In genomic region chr10:100167521-100168312, GRCh38 we compare ENCODE assay signal across 11 cellular contexts. TPM values are rescaled to one million over a fixed set of nuclear protein-coding genes. Genes with fewer than 3 reads are reported as not detected.
A peak's percentile ranks its signal among the peaks of the same experiment; 100 is the strongest.
DNase-seq lines count a peak whose midpoint lies in the region; ATAC-seq and TF ChIP-seq lines count a peak whose summit lies in the region.
"Had no signal": no experiment of that assay in that cellular context is flagged by ENCODE, and none has a peak within 500 bp of the region (broad histone marks: within the 10 kb centered on the region; RNA-seq: fewer than 3 reads in every experiment).

No MANE protein-coding gene starts in this region.

- H3K36me3 ChIP-seq in adipocyte (ENCODE audit: control insufficient read depth, insufficient read depth, low read length, severe bottlenecking): peaks cover 13% of the 10 kb centered on the region
- H3K36me3 ChIP-seq in mucosa of descending colon (ENCODE audit: low read depth): no peaks in the 10 kb centered on the region

- H3K4me3 ChIP-seq in right cardiac atrium (ENCODE audit: low read length): peak overlapping the region; percentile 25
- H3K4me3 ChIP-seq in adipocyte (ENCODE audit: low read length): no peak overlapping the region
- no peak overlapping the region for H3K4me3 ChIP-seq in mucosa of descending colon
- H3K4me3 ChIP-seq: lung had no signal

- DNase-seq in right cardiac atrium: no peak
- no peak for DNase-seq in cardiac septum (ENCODE audit: low spot score)
- DNase-seq in adipocyte (ENCODE audit: low read depth): no peak
- DNase-seq in mucosa of descending colon: no peak
- DNase-seq in stimulated activated CD4-positive, alpha-beta T cell treated with anti-CD3 and anti-CD28 coated beads, Interleukin-1b, Interleukin-23, amount 100 ng/mL, for 48 hours: no peak
- DNase-seq in inferior parietal cortex (ENCODE audit: extremely low spot score): no peak
- DNase-seq: NCI-H1694 had no signal

- H3K27ac ChIP-seq in right cardiac atrium (ENCODE audit: low read length): no peak overlapping the region

- peak overlapping the region; percentile 32 for H3K9ac ChIP-seq in adipocyte (ENCODE audit: low read length)

- H3K9me3 ChIP-seq in right cardiac atrium (ENCODE audit: control insufficient read depth, low read length): no peaks in the 10 kb centered on the region
- peaks cover 6% of the 10 kb centered on the region for H3K9me3 ChIP-seq in adipocyte (ENCODE audit: control insufficient read depth, low read length)
- H3K9me3 ChIP-seq in mucosa of descending colon: no peaks in the 10 kb centered on the region

- H3K4me1 ChIP-seq in right cardiac atrium (ENCODE audit: control insufficient read depth, insufficient read depth, low read length): no peaks in the 10 kb centered on the region
- peaks cover 21% of the 10 kb centered on the region for H3K4me1 ChIP-seq in adipocyte (ENCODE audit: control insufficient read depth, insufficient read depth, low read length)
- peaks cover 8% of the 10 kb centered on the region for H3K4me1 ChIP-seq in mucosa of descending colon (ENCODE audit: low read depth)

- no peak for TF ChIP-seq CTCF in mucosa of descending colon (IDR thresholded peaks at IDR 0.05)

- ATAC-seq in right cardiac atrium (no peak), mucosa of descending colon (peak; percentile 73), HG03135 (IDR thresholded peaks at IDR 0.05; ENCODE audit: unreplicated experiment) (no peak), GM21717 (IDR thresholded peaks at IDR 0.05; ENCODE audit: unreplicated experiment) (no peak)
- ATAC-seq: WTC11 had no signal

- WGBS in right cardiac atrium: 72% methylated on average over 7 of the region's 7 CpGs

- intact Hi-C loops in right cardiac atrium (cut with DNase I) (no loop called here), cardiac septum (cut with DNase I) (no loop called here), mucosa of descending colon (cut with DNase I, micrococcal nuclease) (no loop called here)

- H3K27me3 ChIP-seq in right cardiac atrium (ENCODE audit: control insufficient read depth, insufficient read depth) (no peaks in the 10 kb centered on the region), adipocyte (replicated peaks; ENCODE audit: control insufficient read depth, insufficient read depth, low read length) (no peaks in the 10 kb centered on the region)

RNA-seq across cellular contexts. Expression of gene ERLIN1, which starts 18.1 kb away (rescaled TPM):
- total RNA-seq in right cardiac atrium (10 to 100 TPM in 1 of 4 donors, 1 to 10 TPM in 3; 8.3 to 10.3 (median 9.3) TPM), cardiac septum (7.2 TPM), mucosa of descending colon (10 to 100 TPM; 33.4 to 57.9 (median 48.3) TPM)
- polyA plus RNA-seq in right cardiac atrium: 3.4 TPM
